Comparison of ENCODE assay signal across 22 cellular contexts in genomic region chr6:44377971-44378370, GRCh38. TPM values are rescaled to one million over a fixed set of nuclear protein-coding genes. Genes with fewer than 3 reads are reported as not detected.
DNase-seq lines count a peak whose midpoint lies in the region; ATAC-seq, FAIRE-seq and TF ChIP-seq lines count a peak whose summit lies in the region.
"Had no signal": no experiment of that assay in that cellular context is flagged by ENCODE, and none has a peak within 500 bp of the region (broad histone marks: within the 10 kb centered on the region; RNA-seq: fewer than 3 reads in every experiment).

No MANE protein-coding gene starts in this region.

- no peaks in the 10 kb centered on the region for H3K9me3 Mint-ChIP-seq in mesothelial cell of epicardium
- H3K9me3 Mint-ChIP-seq: CD4-positive, alpha-beta memory T cell; HFFc6 had no signal

- TF ChIP-seq POLR2A in K562 (conservative IDR thresholded peaks at IDR 0.05), result no peak

- no peaks in the 10 kb centered on the region; a peak in 1 of 5 replicates for H3K4me1 ChIP-seq in K562 (replicated peaks in 1 of 2; ENCODE audit: control insufficient read depth in 2 of 2, insufficient read depth in 2 of 2, low read length in 2 of 2)
- H3K4me1 ChIP-seq in foreskin keratinocyte, result peaks cover 9% of the 10 kb centered on the region
- H3K4me1 ChIP-seq: HAP-1 had no signal

- H3K36me3 ChIP-seq in K562 (ENCODE audit: control insufficient read depth, insufficient read depth, low read length), result no peaks in the 10 kb centered on the region
- H3K36me3 ChIP-seq: HAP-1 had no signal

- H3K27ac Mint-ChIP-seq in mesothelial cell of epicardium, result no peak overlapping the region
- H3K27ac Mint-ChIP-seq: CD4-positive, alpha-beta memory T cell; HFFc6 had no signal

- no peak for FAIRE-seq in K562 (lab: Jason Lieb, UNC)
- FAIRE-seq: G401.6, GM12892, H54 had no signal

- BruUV-seq in K562 (replicated peaks; lab: Mats Ljungman, UMichigan), result no TSS peak

- no peaks in the 10 kb centered on the region for H3K4me1 Mint-ChIP-seq in mesothelial cell of epicardium
- H3K4me1 Mint-ChIP-seq: CD4-positive, alpha-beta memory T cell had no signal

- no peaks in the 10 kb centered on the region for H3K36me3 Mint-ChIP-seq in mesothelial cell of epicardium
- H3K36me3 Mint-ChIP-seq: CD4-positive, alpha-beta memory T cell had no signal

- CTCF ChIA-PET in K562 (lab: Yijun Ruan, JAX; ENCODE audit: low intra/inter-chr PET ratio), result no interaction called here

- no peaks in the 10 kb centered on the region for H3K9me3 ChIP-seq in K562 (replicated peaks; ENCODE audit: control insufficient read depth, insufficient read depth, low read depth, low read length)
- H3K9me3 ChIP-seq: HAP-1 had no signal

- in situ Hi-C loops in K562 (cut with MboI), result no loop called here

- intact Hi-C loops in K562 (cut with micrococcal nuclease), result no loop called here

- H3K27ac ChIP-seq in K562 (ENCODE audit: extremely low read depth, low read depth, low read length) (no peak overlapping the region), foreskin keratinocyte (no peak overlapping the region)

- 17% methylated on average over 1 of the region's 1 CpG for WGBS in K562 (ENCODE audit: insufficient coverage, low coverage, missing lambda C conversion rate)

- no peaks in the 10 kb centered on the region for H4K20me1 ChIP-seq in K562 (replicated peaks; ENCODE audit: control insufficient read depth, insufficient read depth, low read length)

- H3K9me1 ChIP-seq in K562 (ENCODE audit: control insufficient read depth, insufficient read depth, low read length), result no peaks in the 10 kb centered on the region

- TF ChIP-seq EP300 in K562 (IDR thresholded peaks at IDR 0.05; ENCODE audit: low read length), result no peak

- H3K4me3 Mint-ChIP-seq in mesothelial cell of epicardium, result no peak overlapping the region
- H3K4me3 Mint-ChIP-seq: CD4-positive, alpha-beta memory T cell; HFFc6 had no signal

- POLR2A ChIA-PET in K562 (lab: Yijun Ruan, JAX), result interaction anchor here (0.6 kb wide), 1 partner anchor 1001 kb away, joined by 3 read pairs; no protein-coding TSS in a partner anchor

- no peak overlapping the region for H3K4me2 ChIP-seq in K562 (ENCODE audit: insufficient read depth, low read length)

- no peak for TF ChIP-seq RAD21 in K562 (CRISPR knock-in tag; conservative IDR thresholded peaks at IDR 0.05 in 1 of 2, IDR thresholded peaks at IDR 0.05 in 1 of 2)

- DNase-seq in ELR (ENCODE audit: low read depth) (peak; percentile 19), M059J (ENCODE audit: low read depth) (peak; percentile 8), K562 (ENCODE audit: extremely low read depth in 1 of 4, low spot score in 3 of 4) (no peak), foreskin keratinocyte (no peak), mesothelial cell of epicardium (ENCODE audit: low spot score in 2 of 2, unreplicated experiment in 2 of 2) (no peak), NCI-H2081 treated with DMSO at 0.1 percent for 48 hours (lab: John Stamatoyannopoulos, UW) (no peak)
- DNase-seq: C1 segment of cervical spinal cord; Calu3; CD4-positive, alpha-beta memory T cell; COR-L47; DMS53; DMS79 treated with DMSO at 0.1 percent for 48 hours; GOT3; HFFc6 had no signal

- TF ChIP-seq CTCF in K562 (IDR thresholded peaks at IDR 0.05 in 2 of 3, conservative IDR thresholded peaks at IDR 0.05 in 1 of 3; ENCODE audit: insufficient read depth in 2 of 3, low read depth in 1 of 3, low read length in 3 of 3) (no peak), foreskin keratinocyte (conservative IDR thresholded peaks at IDR 0.05) (no peak), mesothelial cell of epicardium (IDR thresholded peaks at IDR 0.05; ENCODE audit: unreplicated experiment) (no peak)

- H2AFZ ChIP-seq in K562 (ENCODE audit: low read depth, low read length), result no peak overlapping the region

- H3K27me3 Mint-ChIP-seq in mesothelial cell of epicardium (ENCODE audit: low read depth), result peaks cover 20% of the 10 kb centered on the region

- H3K4me3 ChIP-seq in K562, result no peak overlapping the region
- H3K4me3 ChIP-seq: HAP-1 had no signal

- H3K79me2 ChIP-seq in K562 (ENCODE audit: control insufficient read depth, insufficient read depth, low read length), result no peaks in the 10 kb centered on the region

- H3K9ac ChIP-seq in K562 (ENCODE audit: insufficient read depth in 1 of 2, low read depth in 2 of 2, low read length in 2 of 2), result no peak overlapping the region

- ATAC-seq in K562 (0 out of 3 replicates have a peak, but pooled peaks have one; percentile 32), foreskin keratinocyte (peak; percentile 33)

- H3K27me3 ChIP-seq in K562 (ENCODE audit: control insufficient read depth in 2 of 2, insufficient read depth in 2 of 2, low read length in 2 of 2) (peaks cover 26 to 30% of the 10 kb centered on the region in 2 experiments), foreskin keratinocyte (peaks cover 5% of the 10 kb centered on the region)

TF ChIP-seq in K562, 482 proteins besides CTCF, POLR2A, EP300 and RAD21:
- TF ChIP-seq, protein P1, sequence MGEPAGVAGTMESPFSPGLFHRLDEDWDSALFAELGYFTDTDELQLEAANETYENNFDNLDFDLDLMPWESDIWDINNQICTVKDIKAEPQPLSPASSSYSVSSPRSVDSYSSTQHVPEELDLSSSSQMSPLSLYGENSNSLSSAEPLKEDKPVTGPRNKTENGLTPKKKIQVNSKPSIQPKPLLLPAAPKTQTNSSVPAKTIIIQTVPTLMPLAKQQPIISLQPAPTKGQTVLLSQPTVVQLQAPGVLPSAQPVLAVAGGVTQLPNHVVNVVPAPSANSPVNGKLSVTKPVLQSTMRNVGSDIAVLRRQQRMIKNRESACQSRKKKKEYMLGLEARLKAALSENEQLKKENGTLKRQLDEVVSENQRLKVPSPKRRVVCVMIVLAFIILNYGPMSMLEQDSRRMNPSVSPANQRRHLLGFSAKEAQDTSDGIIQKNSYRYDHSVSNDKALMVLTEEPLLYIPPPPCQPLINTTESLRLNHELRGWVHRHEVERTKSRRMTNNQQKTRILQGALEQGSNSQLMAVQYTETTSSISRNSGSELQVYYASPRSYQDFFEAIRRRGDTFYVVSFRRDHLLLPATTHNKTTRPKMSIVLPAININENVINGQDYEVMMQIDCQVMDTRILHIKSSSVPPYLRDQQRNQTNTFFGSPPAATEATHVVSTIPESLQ (CRISPR knock-in tag; IDR thresholded peaks at IDR 0.05), result no peak
- TF ChIP-seq PKNOX1 (IDR thresholded peaks at IDR 0.05), result peak; percentile 73; the same call in 1 of the 2 replicates
TF ChIP-seq in K562: peak in this region for 1.

RNA-seq across cellular contexts. Expression of gene CDC5L, which starts 9.5 kb away (rescaled TPM):
- 35.3 and 49.7 TPM in 2 replicates for total RNA-seq in M059J (2014; rRNA removed; shearing (Covaris generic))
- total RNA-seq in K562 (2011; cell fraction: chromatin; rRNA removed; ENCODE audit: low replicate concordance), result 9.6 and 23.7 TPM in 2 replicates
- total RNA-seq in K562 (2011; cell fraction: nucleolus; rRNA removed), result 7.2 and 7.6 TPM in 2 replicates
- 11.3 and 12.1 TPM in 2 replicates for total RNA-seq in K562 (2011; cell fraction: nucleoplasm; rRNA removed)
- total RNA-seq in K562 (2014; rRNA removed) (26.0 and 26.4 TPM in 2 replicates), K562 (2014; rRNA removed; fragmentation: Illumina TruSeq; extraction: Trizol) (42.6 and 51.3 TPM in 2 replicates), K562 (2015; rRNA removed; fragmentation: Illumina TruSeq; extraction: Trizol) (40.5 and 44.2 TPM in 2 replicates), K562 (2021) (28.6 and 29.9 TPM in 2 replicates), foreskin keratinocyte (27.9 and 29.7 TPM in 2 replicates), mesothelial cell of epicardium (25.6 to 26.0 TPM (median 25.7 TPM) in 3 replicates)
- polyA plus RNA-seq in K562 (2011; rRNA removed) (21.3 and 31.3 TPM in 2 replicates), K562 (2014; fragmentation: Illumina TruSeq; extraction: Trizol) (29.4 and 33.9 TPM in 2 replicates), K562 (2014; fragmentation: Nextera tagmentation; extraction: Ambion mirVana) (10 to 100 TPM; 23.5 to 30.8 TPM), K562 (2014; rRNA removed) (20.4 and 22.3 TPM in 2 replicates), foreskin keratinocyte (9.2 and 11.0 TPM in 2 replicates)
- 7.9 and 9.8 TPM in 2 replicates for polyA plus RNA-seq in K562 (2011; cell fraction: cytosol; rRNA removed)
- polyA plus RNA-seq in K562 (2011; cell fraction: nucleus; rRNA removed), result 6.9 and 8.7 TPM in 2 replicates
- polyA plus RNA-seq in K562 (2012), result 18.2 and 20.2 TPM in 2 replicates
- 41.8 and 42.8 TPM in 2 replicates for polyA minus RNA-seq in K562 (2011; rRNA and poly(A)+ RNA removed)
- 14.1 and 17.6 TPM in 2 replicates for polyA minus RNA-seq in K562 (2011; cell fraction: cytosol; rRNA and poly(A)+ RNA removed)
- 11.4 and 22.5 TPM in 2 replicates for polyA minus RNA-seq in K562 (2011; cell fraction: nucleus; rRNA and poly(A)+ RNA removed)

RNA-seq across cellular contexts. Expression of gene SPATS1, which starts 35.5 kb away (rescaled TPM):
- not detected in 2 replicates for total RNA-seq in M059J (2014; rRNA removed; shearing (Covaris generic))
- not detected in 2 replicates for total RNA-seq in K562 (2011; cell fraction: chromatin; rRNA removed; ENCODE audit: low replicate concordance)
- total RNA-seq in K562 (2011; cell fraction: nucleolus; rRNA removed), result not detected in 2 replicates
- not detected in 2 replicates for total RNA-seq in K562 (2011; cell fraction: nucleoplasm; rRNA removed)
- not detected in 2 replicates for total RNA-seq in K562 (2014; rRNA removed)
- total RNA-seq in K562 (2014; rRNA removed; fragmentation: Illumina TruSeq; extraction: Trizol), result not detected in 2 replicates
- total RNA-seq in K562 (2015; rRNA removed; fragmentation: Illumina TruSeq; extraction: Trizol), result not detected in 2 replicates
- total RNA-seq in K562 (2021), result not detected in 2 replicates
- not detected in 2 replicates for polyA plus RNA-seq in K562 (2011; rRNA removed)
- not detected in 2 replicates for polyA plus RNA-seq in K562 (2011; cell fraction: cytosol; rRNA removed)
- polyA plus RNA-seq in K562 (2011; cell fraction: nucleus; rRNA removed), result not detected in 2 replicates
- polyA plus RNA-seq in K562 (2012), result not detected in 2 replicates
- not detected in 2 replicates for polyA plus RNA-seq in K562 (2014; fragmentation: Illumina TruSeq; extraction: Trizol)
- not detected for polyA plus RNA-seq in K562 (2014; fragmentation: Nextera tagmentation; extraction: Ambion mirVana)
- polyA plus RNA-seq in K562 (2014; rRNA removed), result not detected in 2 replicates
- not detected in 2 replicates for polyA minus RNA-seq in K562 (2011; rRNA and poly(A)+ RNA removed)
- not detected in 2 replicates for polyA minus RNA-seq in K562 (2011; cell fraction: cytosol; rRNA and poly(A)+ RNA removed)
- not detected in 2 replicates for polyA minus RNA-seq in K562 (2011; cell fraction: nucleus; rRNA and poly(A)+ RNA removed)
- total RNA-seq in foreskin keratinocyte, result not detected in 2 replicates
- polyA plus RNA-seq in foreskin keratinocyte, result not detected in 2 replicates
- total RNA-seq in mesothelial cell of epicardium, result not detected in 3 replicates
- total RNA-seq: A172; A673; Calu3; CD4-positive, alpha-beta memory T cell; Daoy; HFFc6 had no signal
- polyA plus RNA-seq: BJ; CD4-positive, alpha-beta memory T cell had no signal

Comparison
In these comparisons a context has a peak if more than half of its experiments do, and no peak if none do; other contexts are left out.
1. DNase-seq: peak in ELR (single experiment) and M059J (single experiment); none in K562 (0 of 4), foreskin keratinocyte (0 of 2), mesothelial cell of epicardium (0 of 2) and NCI-H2081 treated with DMSO at 0.1 percent for 48 hours (single experiment).